1 cellular context compared by ENCODE assay signal in the genomic region with DNA sequence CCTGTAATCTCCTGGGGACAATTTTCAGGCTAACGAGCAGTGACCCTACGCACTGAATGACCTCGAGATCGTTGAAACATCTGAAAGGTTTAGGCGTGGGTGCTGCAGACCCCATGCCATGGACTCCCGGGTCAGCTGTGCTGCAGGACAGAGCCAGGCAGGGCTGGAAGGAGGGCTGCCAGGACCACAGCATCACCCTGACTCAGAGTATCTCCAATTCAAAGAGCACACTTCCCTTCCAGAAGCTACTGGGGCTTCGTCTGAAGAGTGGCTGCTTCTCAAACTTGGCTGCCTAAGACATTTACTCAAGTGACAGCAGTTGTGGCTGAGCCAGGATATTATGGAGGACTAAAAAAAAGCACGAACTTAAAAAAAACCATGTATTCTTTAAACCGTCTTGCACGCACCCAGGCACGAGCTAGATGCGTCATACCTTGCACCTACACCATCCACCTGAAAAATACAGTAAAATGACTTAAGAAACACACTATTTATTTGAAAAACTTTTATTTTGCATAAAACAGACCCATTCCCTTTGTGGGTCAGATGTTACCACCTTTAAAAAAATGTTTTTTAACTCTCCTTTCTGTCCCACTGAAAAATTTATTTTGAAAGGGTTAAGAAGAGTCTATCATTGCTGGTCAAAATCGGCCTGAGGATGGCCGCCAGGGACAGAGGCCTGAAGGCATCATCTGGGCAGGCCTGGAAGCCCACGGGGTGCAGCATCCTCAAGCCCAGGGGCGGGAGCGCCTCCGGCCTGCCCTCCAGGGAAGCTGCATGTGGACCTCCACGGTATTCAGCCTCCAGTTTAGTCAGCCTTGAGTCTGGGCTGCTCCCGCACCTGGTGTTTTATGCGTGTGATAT.
TF ChIP-seq lines count a peak whose summit lies in the region.

No MANE protein-coding gene starts in this region.

TF ChIP-seq in SK-N-SH treated with all-trans-retinoic acid at 6 μM for 48 hours, 23 proteins besides CTCF, POLR2A, EP300 and RAD21 (continued from another document):
- TF ChIP-seq, protein P1, sequence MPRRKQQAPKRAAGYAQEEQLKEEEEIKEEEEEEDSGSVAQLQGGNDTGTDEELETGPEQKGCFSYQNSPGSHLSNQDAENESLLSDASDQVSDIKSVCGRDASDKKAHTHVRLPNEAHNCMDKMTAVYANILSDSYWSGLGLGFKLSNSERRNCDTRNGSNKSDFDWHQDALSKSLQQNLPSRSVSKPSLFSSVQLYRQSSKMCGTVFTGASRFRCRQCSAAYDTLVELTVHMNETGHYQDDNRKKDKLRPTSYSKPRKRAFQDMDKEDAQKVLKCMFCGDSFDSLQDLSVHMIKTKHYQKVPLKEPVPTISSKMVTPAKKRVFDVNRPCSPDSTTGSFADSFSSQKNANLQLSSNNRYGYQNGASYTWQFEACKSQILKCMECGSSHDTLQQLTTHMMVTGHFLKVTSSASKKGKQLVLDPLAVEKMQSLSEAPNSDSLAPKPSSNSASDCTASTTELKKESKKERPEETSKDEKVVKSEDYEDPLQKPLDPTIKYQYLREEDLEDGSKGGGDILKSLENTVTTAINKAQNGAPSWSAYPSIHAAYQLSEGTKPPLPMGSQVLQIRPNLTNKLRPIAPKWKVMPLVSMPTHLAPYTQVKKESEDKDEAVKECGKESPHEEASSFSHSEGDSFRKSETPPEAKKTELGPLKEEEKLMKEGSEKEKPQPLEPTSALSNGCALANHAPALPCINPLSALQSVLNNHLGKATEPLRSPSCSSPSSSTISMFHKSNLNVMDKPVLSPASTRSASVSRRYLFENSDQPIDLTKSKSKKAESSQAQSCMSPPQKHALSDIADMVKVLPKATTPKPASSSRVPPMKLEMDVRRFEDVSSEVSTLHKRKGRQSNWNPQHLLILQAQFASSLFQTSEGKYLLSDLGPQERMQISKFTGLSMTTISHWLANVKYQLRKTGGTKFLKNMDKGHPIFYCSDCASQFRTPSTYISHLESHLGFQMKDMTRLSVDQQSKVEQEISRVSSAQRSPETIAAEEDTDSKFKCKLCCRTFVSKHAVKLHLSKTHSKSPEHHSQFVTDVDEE (CRISPR knock-in tag; IDR thresholded peaks at IDR 0.05) = no peak
- TF ChIP-seq TCF4 (CRISPR knock-in tag; IDR thresholded peaks at IDR 0.05; ENCODE audit: borderline replicate concordance) = no peak
- TF ChIP-seq TOX (CRISPR knock-in tag; IDR thresholded peaks at IDR 0.05; ENCODE audit: borderline replicate concordance) = no peak
- no peak for TF ChIP-seq ZFP3 (CRISPR knock-in tag; IDR thresholded peaks at IDR 0.05)
- TF ChIP-seq ZNF8 (CRISPR knock-in tag; IDR thresholded peaks at IDR 0.05) = no peak
- no peak for TF ChIP-seq ESRRG (CRISPR knock-in tag; IDR thresholded peaks at IDR 0.05)
- no peak for TF ChIP-seq ZFP30 (CRISPR knock-in tag; IDR thresholded peaks at IDR 0.05)
- TF ChIP-seq, protein P2, sequence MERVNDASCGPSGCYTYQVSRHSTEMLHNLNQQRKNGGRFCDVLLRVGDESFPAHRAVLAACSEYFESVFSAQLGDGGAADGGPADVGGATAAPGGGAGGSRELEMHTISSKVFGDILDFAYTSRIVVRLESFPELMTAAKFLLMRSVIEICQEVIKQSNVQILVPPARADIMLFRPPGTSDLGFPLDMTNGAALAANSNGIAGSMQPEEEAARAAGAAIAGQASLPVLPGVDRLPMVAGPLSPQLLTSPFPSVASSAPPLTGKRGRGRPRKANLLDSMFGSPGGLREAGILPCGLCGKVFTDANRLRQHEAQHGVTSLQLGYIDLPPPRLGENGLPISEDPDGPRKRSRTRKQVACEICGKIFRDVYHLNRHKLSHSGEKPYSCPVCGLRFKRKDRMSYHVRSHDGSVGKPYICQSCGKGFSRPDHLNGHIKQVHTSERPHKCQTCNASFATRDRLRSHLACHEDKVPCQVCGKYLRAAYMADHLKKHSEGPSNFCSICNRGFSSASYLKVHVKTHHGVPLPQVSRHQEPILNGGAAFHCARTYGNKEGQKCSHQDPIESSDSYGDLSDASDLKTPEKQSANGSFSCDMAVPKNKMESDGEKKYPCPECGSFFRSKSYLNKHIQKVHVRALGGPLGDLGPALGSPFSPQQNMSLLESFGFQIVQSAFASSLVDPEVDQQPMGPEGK (CRISPR knock-in tag; IDR thresholded peaks at IDR 0.05; ENCODE audit: borderline replicate concordance) = no peak
- TF ChIP-seq BACH2 (CRISPR knock-in tag; IDR thresholded peaks at IDR 0.05; ENCODE audit: borderline replicate concordance) = no peak
- TF ChIP-seq, protein P3, sequence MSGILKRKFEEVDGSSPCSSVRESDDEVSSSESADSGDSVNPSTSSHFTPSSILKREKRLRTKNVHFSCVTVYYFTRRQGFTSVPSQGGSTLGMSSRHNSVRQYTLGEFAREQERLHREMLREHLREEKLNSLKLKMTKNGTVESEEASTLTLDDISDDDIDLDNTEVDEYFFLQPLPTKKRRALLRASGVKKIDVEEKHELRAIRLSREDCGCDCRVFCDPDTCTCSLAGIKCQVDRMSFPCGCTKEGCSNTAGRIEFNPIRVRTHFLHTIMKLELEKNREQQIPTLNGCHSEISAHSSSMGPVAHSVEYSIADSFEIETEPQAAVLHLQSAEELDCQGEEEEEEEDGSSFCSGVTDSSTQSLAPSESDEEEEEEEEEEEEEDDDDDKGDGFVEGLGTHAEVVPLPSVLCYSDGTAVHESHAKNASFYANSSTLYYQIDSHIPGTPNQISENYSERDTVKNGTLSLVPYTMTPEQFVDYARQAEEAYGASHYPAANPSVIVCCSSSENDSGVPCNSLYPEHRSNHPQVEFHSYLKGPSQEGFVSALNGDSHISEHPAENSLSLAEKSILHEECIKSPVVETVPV (CRISPR knock-in tag; IDR thresholded peaks at IDR 0.05) = no peak
- TF ChIP-seq ISL1 (CRISPR knock-in tag; IDR thresholded peaks at IDR 0.05) = no peak
- no peak for TF ChIP-seq OSR1 (CRISPR knock-in tag; IDR thresholded peaks at IDR 0.05)
- TF ChIP-seq SNAI2 (CRISPR knock-in tag; IDR thresholded peaks at IDR 0.05) = no peak
